ENCODE assay signal across 8 cellular contexts in the genomic region with DNA sequence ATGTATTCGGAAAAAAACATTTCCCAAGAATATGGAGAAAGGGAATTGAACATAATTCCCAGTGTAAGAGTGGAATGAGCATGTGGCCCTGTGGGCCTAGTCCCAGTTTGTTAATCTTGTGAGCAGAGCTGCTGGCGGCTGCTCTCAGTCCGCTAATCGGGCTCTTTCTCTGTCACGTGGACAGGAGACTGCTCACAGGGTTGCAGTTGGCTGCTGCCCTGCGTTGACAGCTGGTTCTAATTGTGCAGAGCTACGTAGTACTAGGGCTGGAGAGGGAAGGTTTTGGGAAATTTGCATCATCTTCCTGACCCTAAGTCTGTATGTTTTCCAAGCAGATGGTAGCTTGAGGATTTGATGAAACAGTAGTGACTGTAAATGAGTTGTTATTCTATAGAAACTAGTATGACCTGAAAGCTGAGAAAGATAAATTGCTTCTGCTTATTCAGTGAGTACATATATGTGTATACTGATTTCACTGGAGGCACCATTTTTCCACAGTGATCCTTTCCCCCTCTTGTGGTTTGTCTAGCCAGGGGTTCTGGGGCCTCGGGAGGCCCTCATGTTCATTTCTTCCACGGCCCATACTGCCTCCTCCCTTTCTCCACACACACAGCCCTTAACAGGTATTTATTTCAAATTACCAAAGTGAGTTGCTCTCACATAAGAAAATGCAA.
DNase-seq lines count a peak whose midpoint lies in the region; ATAC-seq, FAIRE-seq and TF ChIP-seq lines count a peak whose summit lies in the region.

No MANE protein-coding gene starts in this region.

- peak; percentile 24 for FAIRE-seq in islet of Langerhans (lab: Jason Lieb, UNC)

- peak overlapping the region; percentile 74 for H3K27ac Mint-ChIP-seq in HFFc6

- ATAC-seq in HG03354 (IDR thresholded peaks at IDR 0.05; ENCODE audit: poor library complexity, severe bottlenecking, unreplicated experiment), result no peak

- no peak overlapping the region for H3K4me3 Mint-ChIP-seq in HFFc6

- no peaks in the 10 kb centered on the region for H3K36me3 Mint-ChIP-seq in HFFc6 (ENCODE audit: low read depth)

- no peaks in the 10 kb centered on the region for H3K9me3 Mint-ChIP-seq in HFFc6

- H3K4me1 Mint-ChIP-seq in HFFc6 (ENCODE audit: low read depth), result peaks cover 22% of the 10 kb centered on the region

- DNase-seq in HFFc6 (peak; percentile 90), astrocyte of the hippocampus (ENCODE audit: low read depth, low spot score) (peak; percentile 63), smooth muscle cell of the brain vasculature (ENCODE audit: low read depth, low spot score) (peak; percentile 91), foreskin melanocyte (no peak), kidney tubule cell (ENCODE audit: low spot score) (no peak)
- DNase-seq in stimulated activated CD4-positive, alpha-beta T cell treated with anti-CD3 and anti-CD28 coated beads, Interleukin-1b, Interleukin-23, amount 100 ng/mL, for 48 hours, result no peak

- no peaks in the 10 kb centered on the region for H3K27me3 Mint-ChIP-seq in HFFc6 (ENCODE audit: insufficient read depth)

- no peak for TF ChIP-seq CTCF in HFFc6 (IDR thresholded peaks at IDR 0.05)

Comparison
In these comparisons a context has a peak if more than half of its experiments do, and no peak if none do; other contexts are left out.
1. DNase-seq: peak in HFFc6 (single experiment), astrocyte of the hippocampus (single experiment) and smooth muscle cell of the brain vasculature (single experiment); none in foreskin melanocyte (single experiment), kidney tubule cell (single experiment) and stimulated activated CD4-positive, alpha-beta T cell treated with anti-CD3 and anti-CD28 coated beads, Interleukin-1b, Interleukin-23, amount 100 ng/mL, for 48 hours (single experiment).